ENCODE assay signal across 8 cellular contexts in genomic region chr22:40203568-40203967, GRCh38. TPM values are rescaled to one million over a fixed set of nuclear protein-coding genes. Genes with fewer than 3 reads are reported as not detected.
DNase-seq lines count a peak whose midpoint lies in the region; TF ChIP-seq lines count a peak whose summit lies in the region.

No MANE protein-coding gene starts in this region.

- intact Hi-C loops in activated naive CD4-positive, alpha-beta T cell treated with anti-CD3 and anti-CD28 coated beads for 36 hours (cut with micrococcal nuclease), result loop anchor here (1.0 to 2.0 kb wide), 3 partner anchors 21 to 143 kb away; partner anchors contain the start of gene ADSL
- intact Hi-C loops in stomach (cut with DNase I; ENCODE audit: low total_unique reads), result no loop called here

- DNase-seq in activated naive CD4-positive, alpha-beta T cell treated with anti-CD3 and anti-CD28 coated beads for 36 hours, result peak; percentile 65
- no peak for DNase-seq in activated naive CD4-positive, alpha-beta T cell (lab: John Stamatoyannopoulos, UW)
- peak; percentile 17 for DNase-seq in NCI-H1092 (lab: John Stamatoyannopoulos, UW)
- DNase-seq in cerebellar cortex (ENCODE audit: low spot score), result peak; percentile 86
- DNase-seq in stomach, result no peak
- no peak for DNase-seq in nucleus accumbens (lab: John Stamatoyannopoulos, UW)
- DNase-seq in iPS-NIHi7 (ENCODE audit: extremely low spot score), result no peak
- no peak for DNase-seq in NCI-H82 treated with DMSO at 0.1 percent for 48 hours (lab: John Stamatoyannopoulos, UW; ENCODE audit: unreplicated experiment)

- H3K9me3 ChIP-seq in stomach, result no peaks in the 10 kb centered on the region

- H3K4me3 ChIP-seq in stomach, result no peak overlapping the region

- no peak for TF ChIP-seq EP300 in stomach (IDR thresholded peaks at IDR 0.05)

- no peaks in the 10 kb centered on the region for H3K27me3 ChIP-seq in stomach

- H3K27ac Mint-ChIP-seq in activated naive CD4-positive, alpha-beta T cell treated with anti-CD3 and anti-CD28 coated beads for 36 hours, result peak overlapping the region; percentile 87

- no peak for TF ChIP-seq POLR2A in stomach (IDR thresholded peaks at IDR 0.05)

- TF ChIP-seq CTCF in stomach (IDR thresholded peaks at IDR 0.05), result no peak

- H3K4me1 ChIP-seq in stomach, result peaks cover 24 to 90% (median 38%) of the 10 kb centered on the region in 4 donors

- H3K27me3 Mint-ChIP-seq in activated naive CD4-positive, alpha-beta T cell treated with anti-CD3 and anti-CD28 coated beads for 36 hours (ENCODE audit: low read depth), result no peaks in the 10 kb centered on the region

- peak overlapping the region in 4 of 5 donors; percentile 41 to 68 (median 58) for H3K27ac ChIP-seq in stomach

- H3K9me3 Mint-ChIP-seq in activated naive CD4-positive, alpha-beta T cell treated with anti-CD3 and anti-CD28 coated beads for 36 hours, result no peaks in the 10 kb centered on the region

- H3K4me1 Mint-ChIP-seq in activated naive CD4-positive, alpha-beta T cell treated with anti-CD3 and anti-CD28 coated beads for 36 hours (ENCODE audit: low read depth), result peaks cover 68% of the 10 kb centered on the region

- H3K36me3 Mint-ChIP-seq in activated naive CD4-positive, alpha-beta T cell treated with anti-CD3 and anti-CD28 coated beads for 36 hours (ENCODE audit: low read depth), result no peaks in the 10 kb centered on the region

- no peaks in the 10 kb centered on the region for H3K36me3 ChIP-seq in stomach

- WGBS in stomach, 5 donors, result 54 to 63% (median 58%) methylated on average over 5 of the region's 5 CpGs

- CTCF ChIA-PET in activated naive CD4-positive, alpha-beta T cell treated with anti-CD3 and anti-CD28 coated beads for 36 hours (lab: Charles Lee), result interaction anchor here (1.1 to 1.2 kb wide), 2 partner anchors 10 to 12 kb away, joined by 4 to 8 read pairs; no protein-coding TSS in a partner anchor

- peak overlapping the region; percentile 56 for H3K4me3 Mint-ChIP-seq in activated naive CD4-positive, alpha-beta T cell treated with anti-CD3 and anti-CD28 coated beads for 36 hours

RNA-seq across cellular contexts. Expression of gene TNRC6B, which starts 25.8 kb away (rescaled TPM):
- 10 to 100 TPM; 37.9 TPM for total RNA-seq in activated naive CD4-positive, alpha-beta T cell treated with anti-CD3 and anti-CD28 coated beads for 36 hours
- 100 to 1,000 TPM in 1 of 5 donors, 10 to 100 TPM in 4; 13.6 to 316 (median 47.9) TPM for total RNA-seq in stomach
- polyA plus RNA-seq in stomach, result 1 to 10 TPM in 1 of 3 donors, under 1 TPM in 2; 0.88 to 5.8 (median 0.92) TPM

Comparison
In these comparisons a context has a peak if more than half of its experiments do, and no peak if none do; other contexts are left out.
1. DNase-seq: peak in activated naive CD4-positive, alpha-beta T cell treated with anti-CD3 and anti-CD28 coated beads for 36 hours (single experiment), NCI-H1092 (single experiment) and cerebellar cortex (single experiment); none in activated naive CD4-positive, alpha-beta T cell (0 of 4), stomach (single experiment), nucleus accumbens (0 of 56), iPS-NIHi7 (single experiment) and NCI-H82 treated with DMSO at 0.1 percent for 48 hours (single experiment).